ENCODE assay signal across 7 cellular contexts in the genomic region with DNA sequence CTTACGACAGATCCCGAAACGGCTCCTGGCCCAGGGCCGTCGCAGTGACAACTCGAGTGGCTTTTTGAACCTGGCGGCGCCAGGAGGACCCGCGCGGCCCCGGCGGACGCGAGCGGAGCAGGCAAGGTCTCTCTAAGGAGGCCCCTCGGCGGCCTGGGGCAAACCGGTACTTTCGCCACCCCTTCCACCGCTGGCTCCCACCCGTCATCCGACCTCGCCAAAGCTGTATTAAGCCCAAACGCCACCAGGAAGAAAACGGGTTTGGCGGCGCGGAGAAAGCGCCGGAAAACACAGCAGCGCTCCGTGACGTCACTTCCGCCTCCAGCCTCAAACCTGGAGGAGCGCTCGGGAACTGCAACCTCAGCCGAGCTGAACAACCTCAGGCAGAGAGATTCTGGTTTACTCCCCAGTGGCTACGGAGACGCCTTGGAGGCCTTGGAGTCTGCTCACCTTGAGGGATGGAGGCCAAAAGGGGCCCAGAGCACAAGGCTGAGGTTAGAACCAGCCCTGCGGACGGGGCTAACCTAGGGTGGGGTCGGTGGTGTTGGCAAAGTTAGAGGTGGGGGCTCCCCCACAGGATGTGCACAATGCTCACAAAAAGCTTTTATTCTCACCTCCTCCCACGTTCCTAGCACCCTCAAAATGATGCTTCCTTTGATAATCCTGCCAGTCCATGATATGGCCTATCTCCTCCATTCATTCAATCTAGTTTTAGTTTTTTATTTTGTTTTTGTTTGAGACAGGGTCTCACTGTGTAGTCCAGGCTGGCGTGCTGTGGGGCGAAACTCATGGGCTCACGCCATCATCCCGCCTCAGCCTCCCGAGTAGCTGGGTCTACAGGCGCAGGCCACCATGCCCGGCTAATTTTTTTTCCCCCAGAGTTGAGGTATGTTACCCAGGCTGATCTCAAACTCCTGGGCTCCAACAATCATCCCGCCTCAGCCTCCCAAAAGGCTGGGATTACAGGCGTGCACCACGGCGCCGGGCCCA. TPM values are rescaled to one million over a fixed set of nuclear protein-coding genes. Genes with fewer than 3 reads are reported as not detected.
DNase-seq lines count a peak whose midpoint lies in the region; ATAC-seq, FAIRE-seq and TF ChIP-seq lines count a peak whose summit lies in the region.

Gene ZNF266 (minus strand): TSS at position 295 of the 990 bp plus-strand sequence. CDS start 15,484 bp downstream, outside the sequence.

- in situ Hi-C loops in astrocyte of the spinal cord (cut with HindIII; ENCODE audit: low sequenced_read_pairs) = no loop called here

- intact Hi-C loops in sciatic nerve (cut with DNase I) = no loop called here

- peak; percentile 72 for TF ChIP-seq CTCF in astrocyte of the spinal cord (IDR thresholded peaks at IDR 0.05; ENCODE audit: low read depth, low read length)

- peak; percentile 92 for FAIRE-seq in GM18507 (lab: Jason Lieb, UNC)

- DNase-seq in GM18507 (ENCODE audit: extremely low spot score, insufficient read length, low read depth) (peak; percentile 88), NCI-H2081 (lab: John Stamatoyannopoulos, UW) (peak; percentile 81 to 92), T1000 (lab: John Stamatoyannopoulos, UW) (peak; percentile 83), astrocyte of the spinal cord (ENCODE audit: low read depth, low spot score) (peak; percentile 93), iPS DF 19.7 (ENCODE audit: low read depth, low spot score) (peak; percentile 86), sciatic nerve (ENCODE audit: low spot score) (peak; percentile 94)

- ATAC-seq in HG03025 (IDR thresholded peaks at IDR 0.05; ENCODE audit: low FRiP score, unreplicated experiment) (peak; percentile 90), sciatic nerve (peak; percentile 99)

- peak within 1 kb of the TSS; percentile 91 for H3K4me3 ChIP-seq in astrocyte of the spinal cord (ENCODE audit: low read depth, low read length)

RNA-seq across cellular contexts. Expression of gene ZNF266, which starts in this region (rescaled TPM):
- 28.0 TPM for total RNA-seq in sciatic nerve

Comparison
In these comparisons a context has a peak if more than half of its experiments do, and no peak if none do; other contexts are left out.
1. Peak in every context shown above with its lines: DNase-seq, ATAC-seq and H3K4me3 ChIP-seq.